In genomic region chr2:125330133-125330532, GRCh38 we compare ENCODE assay signal across 19 cellular contexts.
DNase-seq lines count a peak whose midpoint lies in the region; ATAC-seq lines count a peak whose summit lies in the region.
"Had no signal": no experiment of that assay in that cellular context is flagged by ENCODE, and none has a peak within 500 bp of the region (broad histone marks: within the 10 kb centered on the region; RNA-seq: fewer than 3 reads in every experiment).

No MANE protein-coding gene starts in this region.

- H3K4me3 Mint-ChIP-seq in naive thymus-derived CD8-positive, alpha-beta T cell, result no peak overlapping the region
- H3K4me3 Mint-ChIP-seq: activated CD4-positive, alpha-beta T cell treated with anti-CD3 and anti-CD28 coated beads, Interleukin-2, amount 10 ng/mL, durations not matched to agents 7 days and 5 days; nephron progenitor cell; stimulated activated memory B cell treated with anti-CD40 and anti-IgM and Interleukin-4, amounts not matched to agents 10 μg/mL and 1 μg/mL and 100 μg/mL, for 72 hours had no signal

- H3K36me3 Mint-ChIP-seq in naive thymus-derived CD8-positive, alpha-beta T cell, result no peaks in the 10 kb centered on the region
- H3K36me3 Mint-ChIP-seq: stimulated activated memory B cell treated with anti-CD40 and anti-IgM and Interleukin-4, amounts not matched to agents 10 μg/mL and 1 μg/mL and 100 μg/mL, for 72 hours had no signal

- no peak overlapping the region for H3K27ac Mint-ChIP-seq in naive thymus-derived CD8-positive, alpha-beta T cell
- H3K27ac Mint-ChIP-seq: activated CD4-positive, alpha-beta T cell treated with anti-CD3 and anti-CD28 coated beads, Interleukin-2, amount 10 ng/mL, durations not matched to agents 7 days and 5 days; nephron progenitor cell; stimulated activated memory B cell treated with anti-CD40 and anti-IgM and Interleukin-4, amounts not matched to agents 10 μg/mL and 1 μg/mL and 100 μg/mL, for 72 hours had no signal

- H3K9me3 Mint-ChIP-seq in naive thymus-derived CD8-positive, alpha-beta T cell, result peaks cover 0 to 8% (median 6%) of the 10 kb centered on the region in 9 donors
- H3K9me3 Mint-ChIP-seq: activated CD4-positive, alpha-beta T cell treated with anti-CD3 and anti-CD28 coated beads, Interleukin-2, amount 10 ng/mL, durations not matched to agents 7 days and 5 days; nephron progenitor cell had no signal

- ATAC-seq in GM18867 (IDR thresholded peaks at IDR 0.05; ENCODE audit: unreplicated experiment), result peak; percentile 96
- ATAC-seq in GM21381 (IDR thresholded peaks at IDR 0.05; ENCODE audit: unreplicated experiment), result peak; percentile 58
- peak; percentile 69 for ATAC-seq in HG02870 (IDR thresholded peaks at IDR 0.05; ENCODE audit: unreplicated experiment)
- ATAC-seq in HG03520 (IDR thresholded peaks at IDR 0.05; ENCODE audit: unreplicated experiment), result peak; percentile 92
- no peak for ATAC-seq in naive thymus-derived CD8-positive, alpha-beta T cell
- ATAC-seq: psoas muscle; stimulated activated memory B cell treated with anti-CD40 and anti-IgM and Interleukin-4, amounts not matched to agents 10 μg/mL and 1 μg/mL and 100 μg/mL, for 72 hours had no signal

- no peaks in the 10 kb centered on the region for H3K27me3 Mint-ChIP-seq in naive thymus-derived CD8-positive, alpha-beta T cell
- H3K27me3 Mint-ChIP-seq: activated CD4-positive, alpha-beta T cell treated with anti-CD3 and anti-CD28 coated beads, Interleukin-2, amount 10 ng/mL, durations not matched to agents 7 days and 5 days; stimulated activated memory B cell treated with anti-CD40 and anti-IgM and Interleukin-4, amounts not matched to agents 10 μg/mL and 1 μg/mL and 100 μg/mL, for 72 hours had no signal

- POLR2A ChIA-PET in naive thymus-derived CD8-positive, alpha-beta T cell (lab: Charles Lee), result no interaction called here

- DNase-seq in islet precursor cell (no peak), T1000 (lab: John Stamatoyannopoulos, UW) (no peak), GM03348 (ENCODE audit: low spot score) (no peak)
- DNase-seq in naive thymus-derived CD8-positive, alpha-beta T cell, result no peak
- DNase-seq: activated CD4-positive, alpha-beta T cell treated with anti-CD3 and anti-CD28 coated beads, Interleukin-2, amount 10 ng/mL, durations not matched to agents 7 days and 5 days; activated naive CD4-positive, alpha-beta T cell; anterior cingulate cortex; H7; kidney; mesenchymal stem cell; NCI-H187; NCI-H510A; nephron progenitor cell; psoas muscle had no signal

- no peaks in the 10 kb centered on the region for H3K4me1 Mint-ChIP-seq in naive thymus-derived CD8-positive, alpha-beta T cell
- H3K4me1 Mint-ChIP-seq: activated CD4-positive, alpha-beta T cell treated with anti-CD3 and anti-CD28 coated beads, Interleukin-2, amount 10 ng/mL, durations not matched to agents 7 days and 5 days; nephron progenitor cell; stimulated activated memory B cell treated with anti-CD40 and anti-IgM and Interleukin-4, amounts not matched to agents 10 μg/mL and 1 μg/mL and 100 μg/mL, for 72 hours had no signal

Comparison
In these comparisons a context has a peak if more than half of its experiments do, and no peak if none do; other contexts are left out.
1. ATAC-seq: peak in GM18867 (single experiment), GM21381 (single experiment), HG02870 (single experiment) and HG03520 (single experiment); none in naive thymus-derived CD8-positive, alpha-beta T cell (0 of 2).